ENCODE assay signal across 16 cellular contexts in the genomic region with DNA sequence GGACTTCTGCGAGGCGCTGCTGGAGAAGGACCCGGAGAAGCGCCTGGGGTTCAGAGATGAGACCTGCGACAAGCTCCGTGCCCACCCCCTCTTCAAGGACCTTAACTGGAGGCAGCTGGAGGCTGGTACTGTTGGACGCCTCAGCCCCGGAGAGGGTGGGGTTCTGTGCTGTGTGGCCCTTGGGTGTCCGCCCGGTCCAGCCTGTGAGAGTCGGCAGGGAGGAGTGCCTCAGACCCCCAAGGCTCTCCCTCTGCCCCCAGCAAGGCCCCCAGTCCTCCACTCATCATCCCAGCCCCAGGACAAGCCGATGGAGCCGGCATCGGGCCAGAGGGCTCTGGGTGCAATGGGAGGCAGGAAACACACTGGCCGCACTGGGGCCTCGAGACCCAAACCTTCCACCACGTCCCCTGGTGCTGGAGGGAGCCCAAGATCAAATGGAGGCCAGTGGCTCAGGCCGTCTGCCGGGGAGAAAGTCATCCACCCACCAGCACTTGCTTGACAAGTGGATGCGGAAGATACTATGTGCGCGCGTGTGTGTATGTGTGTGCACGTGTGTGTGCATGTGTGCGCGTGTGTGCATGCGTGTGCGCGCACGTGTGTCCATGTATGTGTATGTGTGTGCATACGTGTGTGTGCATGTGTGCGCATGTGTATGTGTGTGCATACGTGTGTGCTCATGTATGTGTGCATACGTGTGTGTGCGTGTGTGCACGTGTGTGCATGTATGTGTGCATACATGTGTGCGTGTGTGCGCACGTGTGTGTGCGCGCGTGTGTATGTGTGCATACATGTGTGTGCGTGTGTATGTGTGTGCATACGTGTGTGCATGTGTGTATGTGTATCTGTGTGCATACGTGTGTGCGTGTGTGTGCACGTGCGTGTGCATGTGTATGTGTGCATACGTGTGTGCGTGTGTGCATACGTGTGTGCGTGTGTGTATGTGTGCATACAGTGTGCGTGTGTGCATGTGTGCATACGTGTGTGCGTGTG. TPM values are rescaled to one million over a fixed set of nuclear protein-coding genes. Genes with fewer than 3 reads are reported as not detected.
A peak's percentile ranks its signal among the peaks of the same experiment; 100 is the strongest.
DNase-seq lines count a peak whose midpoint lies in the region; TF ChIP-seq lines count a peak whose summit lies in the region.
"Had no signal": no experiment of that assay in that cellular context is flagged by ENCODE, and none has a peak within 500 bp of the region (broad histone marks: within the 10 kb centered on the region; RNA-seq: fewer than 3 reads in every experiment).

No MANE protein-coding gene starts in this region.

- H3K27me3 ChIP-seq in BLaER1 treated with 17β-estradiol and CSF1 and Interleukin-3, amounts not matched to agents 10 nM and 100 nM: peaks cover 50 to 89% (median 56%) of the 10 kb centered on the region in 11 experiments
- H3K27me3 ChIP-seq in iPS-15b (ENCODE audit: control insufficient read depth, insufficient read depth, low read length) (no peaks in the 10 kb centered on the region), trophoblast cell (ENCODE audit: insufficient read depth, low read length) (no peaks in the 10 kb centered on the region), GM23248 (replicated peaks; ENCODE audit: insufficient read depth) (peaks cover 4% of the 10 kb centered on the region; the same call in 1 of the 2 replicates)

- peaks cover 0 to 52% (median 11%) of the 10 kb centered on the region in 11 experiments; a peak in 10 of 22 replicates for H4K20me1 ChIP-seq in BLaER1 treated with 17β-estradiol and CSF1 and Interleukin-3, amounts not matched to agents 10 nM and 100 nM
- no peaks in the 10 kb centered on the region for H4K20me1 ChIP-seq in GM23248 (ENCODE audit: insufficient read depth)

- H3K4me2 ChIP-seq in BLaER1 treated with 17β-estradiol and CSF1 and Interleukin-3, amounts not matched to agents 10 nM and 100 nM: peak overlapping the region; percentile 59 to 81 (median 72); a peak in 21 of 22 replicates
- H3K4me2 ChIP-seq in trophoblast cell (ENCODE audit: low read length) (no peak overlapping the region), GM23248 (ENCODE audit: unreplicated experiment) (no peak overlapping the region)

- no peak overlapping the region for H3K27ac ChIP-seq in BLaER1 treated with 17β-estradiol and CSF1 and Interleukin-3, amounts not matched to agents 10 nM and 100 nM
- H3K27ac ChIP-seq in RWPE1: peak overlapping the region; percentile 37
- H3K27ac ChIP-seq in trophoblast cell (ENCODE audit: low read depth, low read length): no peak overlapping the region
- no peak overlapping the region for H3K27ac ChIP-seq in GM23248

- WGBS in trophoblast cell (ENCODE audit: extremely low coverage, insufficient coverage, insufficient read length): no CpG with 5 or more reads among the region's 55 CpGs
- WGBS in GM23248 (ENCODE audit: low coverage in 1 of 2, low lambda C conversion rate in 2 of 2, missing lambda C conversion rate in 2 of 2), 2 experiments: 88 to 89% methylated on average over 45 to 55 of the region's 55 CpGs

- H2AK5ac ChIP-seq in trophoblast cell (ENCODE audit: low read length): no peak overlapping the region

- CTCF ChIA-PET in RWPE1 (lab: Yijun Ruan, JAX): interaction anchor here (0.8 to 1.1 kb wide), 2 partner anchors 8 to 9 kb away, joined by 4 to 5 read pairs; no protein-coding TSS in a partner anchor

- H3K23ac ChIP-seq in trophoblast cell (ENCODE audit: low read length): no peak overlapping the region

- H2AFZ ChIP-seq in trophoblast cell (ENCODE audit: insufficient read depth, low read length, poor library complexity): no peak overlapping the region
- no peak overlapping the region for H2AFZ ChIP-seq in GM23248

- no peak overlapping the region for H3K4me3 ChIP-seq in BLaER1 treated with 17β-estradiol and CSF1 and Interleukin-3, amounts not matched to agents 10 nM and 100 nM
- H3K4me3 ChIP-seq in iPS-15b (ENCODE audit: low read depth, low read length) (peak overlapping the region; percentile 14), trophoblast cell (ENCODE audit: low read depth, low read length) (peak overlapping the region; percentile 62), GM23248 (no peak overlapping the region)

- H3K9me3 ChIP-seq in BLaER1 treated with 17β-estradiol and CSF1 and Interleukin-3, amounts not matched to agents 10 nM and 100 nM (replicated peaks in 1 of 11): peaks cover 2 to 14% (median 5%) of the 10 kb centered on the region in 11 experiments; a peak in 18 of 22 replicates
- H3K9me3 ChIP-seq in iPS-15b (ENCODE audit: control insufficient read depth, insufficient read depth, low read length) (peaks cover 4% of the 10 kb centered on the region), trophoblast cell (ENCODE audit: insufficient read depth, low read depth, low read length) (peaks cover 23% of the 10 kb centered on the region), GM23248 (ENCODE audit: low read depth) (no peaks in the 10 kb centered on the region)

- H4K91ac ChIP-seq in trophoblast cell (ENCODE audit: low read depth, low read length): no peak overlapping the region

- no peak overlapping the region for H3K14ac ChIP-seq in trophoblast cell (ENCODE audit: low read length)

- H3K79me2 ChIP-seq in trophoblast cell (ENCODE audit: control insufficient read depth, insufficient read depth, low read length, poor library complexity) (no peaks in the 10 kb centered on the region), GM23248 (ENCODE audit: insufficient read depth) (no peaks in the 10 kb centered on the region)

- H3K9ac ChIP-seq in BLaER1 treated with 17β-estradiol and CSF1 and Interleukin-3, amounts not matched to agents 10 nM and 100 nM: no peak overlapping the region
- H3K9ac ChIP-seq in iPS-15b (ENCODE audit: low read depth, low read length) (no peak overlapping the region), trophoblast cell (ENCODE audit: low read length) (no peak overlapping the region), GM23248 (no peak overlapping the region)

- H3K36me3 ChIP-seq in BLaER1 treated with 17β-estradiol and CSF1 and Interleukin-3, amounts not matched to agents 10 nM and 100 nM: no peaks in the 10 kb centered on the region
- H3K36me3 ChIP-seq in iPS-15b (ENCODE audit: control insufficient read depth, insufficient read depth, low read length) (no peaks in the 10 kb centered on the region), trophoblast cell (ENCODE audit: control insufficient read depth in 1 of 2, insufficient read depth in 2 of 2, low read length in 2 of 2) (no peaks in the 10 kb centered on the region), GM23248 (ENCODE audit: low read depth) (no peaks in the 10 kb centered on the region)

- no peak overlapping the region for H3K4ac ChIP-seq in trophoblast cell (ENCODE audit: low read depth, low read length)

- H2BK5ac ChIP-seq in trophoblast cell (ENCODE audit: low read depth, low read length, poor library complexity): no peak overlapping the region

- TF ChIP-seq CTCF in RWPE1 (conservative IDR thresholded peaks at IDR 0.05; ENCODE audit: low read depth): no peak

- H3K79me1 ChIP-seq in trophoblast cell (ENCODE audit: low read length): no peaks in the 10 kb centered on the region

- POLR2A ChIA-PET in RWPE1 (lab: Yijun Ruan, JAX; ENCODE audit: low non-redundant PET): no interaction called here

- H3K4me1 ChIP-seq in BLaER1 treated with 17β-estradiol and CSF1 and Interleukin-3, amounts not matched to agents 10 nM and 100 nM: peaks cover 43 to 64% (median 59%) of the 10 kb centered on the region in 10 experiments
- H3K4me1 ChIP-seq in iPS-15b (ENCODE audit: control insufficient read depth, insufficient read depth, low read length) (no peaks in the 10 kb centered on the region), trophoblast cell (ENCODE audit: control insufficient read depth in 1 of 2, insufficient read depth in 2 of 2, low read length in 2 of 2) (no peaks in the 10 kb centered on the region), GM23248 (ENCODE audit: insufficient read depth) (no peaks in the 10 kb centered on the region)

- no peak for DNase-seq in RWPE1 (ENCODE audit: low spot score)
- DNase-seq in trophoblast cell: no peak
- DNase-seq in SW480 (ENCODE audit: low spot score): no peak
- no peak for DNase-seq in stimulated activated naive CD4-positive, alpha-beta T cell treated with Interleukin-2 at 50 U/mL for 16 hours (lab: John Stamatoyannopoulos, UW)
- no peak for DNase-seq in GM23248
- no peak for DNase-seq in NCI-H526 treated with DMSO at 0.1 percent for 48 hours (lab: John Stamatoyannopoulos, UW)
- DNase-seq: CD4-positive, CD25-positive, alpha-beta regulatory T cell; COR-L47; KBM-7; NCI-H1105; NCI-H2081 treated with DMSO at 0.1 percent for 48 hours; NCI-H446 treated with DMSO at 0.1 percent for 48 hours; NCI-H748 treated with DMSO at 0.1 percent for 48 hours; SIG-M5 had no signal

- in situ Hi-C loops in GM23248 (cut with MboI): no loop called here

- no peak overlapping the region for H2BK12ac ChIP-seq in trophoblast cell (ENCODE audit: low read length)

- no peaks in the 10 kb centered on the region; the same call in 1 of the 2 replicates for H3F3A ChIP-seq in GM23248 (ENCODE audit: insufficient read depth)

- H4K8ac ChIP-seq in trophoblast cell (ENCODE audit: low read depth, low read length): no peak overlapping the region

- no peak overlapping the region for H3K18ac ChIP-seq in trophoblast cell (ENCODE audit: low read length)

- H4K12ac ChIP-seq in trophoblast cell (ENCODE audit: low read depth, low read length): no peak overlapping the region

- H3K9me2 ChIP-seq in GM23248 (ENCODE audit: insufficient read depth): no peaks in the 10 kb centered on the region

- H2BK120ac ChIP-seq in trophoblast cell (ENCODE audit: insufficient read depth, low read length, poor library complexity): no peak overlapping the region

RNA-seq across cellular contexts. Expression of a gene that starts 25.8 kb away (rescaled TPM):
- 0.75 and 0.83 TPM in 2 replicates for polyA plus RNA-seq in trophoblast cell (2013)
- 7.7 TPM in 1 of 2 replicates, not detected in the other for total RNA-seq in GM23248 (2014; rRNA removed; shearing (Covaris generic))
- polyA plus RNA-seq in GM23248 (2016; fragmentation: Nextera tagmentation; extraction: Ambion mirVana): 6.8 and 8.2 TPM in 2 replicates

Comparison
In these comparisons a context has a peak if more than half of its experiments do, and no peak if none do; other contexts are left out.
1. H3K4me2 ChIP-seq: peak in BLaER1 treated with 17β-estradiol and CSF1 and Interleukin-3, amounts not matched to agents 10 nM and 100 nM (11 of 11); none in trophoblast cell (single experiment) and GM23248 (single experiment).
2. H3K4me3 ChIP-seq: peak in iPS-15b (single experiment) and trophoblast cell (single experiment); none in BLaER1 treated with 17β-estradiol and CSF1 and Interleukin-3, amounts not matched to agents 10 nM and 100 nM (0 of 10) and GM23248 (single experiment).